8 cellular contexts compared by ENCODE assay signal in the genomic region with DNA sequence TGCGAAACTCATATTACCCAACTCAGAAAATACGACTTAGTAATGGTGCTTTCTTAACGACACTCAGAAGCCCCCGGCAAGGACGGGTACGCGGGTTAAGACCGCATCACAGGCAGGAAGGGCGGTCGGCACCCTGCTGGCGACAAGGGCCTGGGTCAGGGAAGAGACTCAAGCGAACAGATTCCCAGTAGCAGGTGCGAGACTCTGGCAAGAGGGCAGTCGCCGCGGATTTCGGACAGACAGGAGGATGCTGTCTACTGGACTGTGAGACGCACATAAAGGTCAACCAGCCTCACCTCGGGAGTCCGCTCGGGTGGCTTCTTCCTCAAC.
A peak's percentile ranks its signal among the peaks of the same experiment; 100 is the strongest.
DNase-seq lines count a peak whose midpoint lies in the region; ATAC-seq lines count a peak whose summit lies in the region.

No MANE protein-coding gene starts in this region.

- DNase-seq in DMS53 treated with DMSO at 0.1 percent for 48 hours (lab: John Stamatoyannopoulos, UW; ENCODE audit: unreplicated experiment): peak; percentile 70
- DNase-seq in HUDEP-2 (lab: John Stamatoyannopoulos, UW; ENCODE audit: unreplicated experiment in 76 of 76): peak in 57 of 76 experiments; percentile 4 to 75 (median 46)
- DNase-seq in T follicular helper cell (ENCODE audit: low read depth): peak; percentile 44
- peak; percentile 4 for DNase-seq in brain pericyte (ENCODE audit: low read depth, low spot score)
- DNase-seq in islet precursor cell: peak; percentile 89
- DNase-seq in stimulated activated CD4-positive, alpha-beta T cell treated with anti-CD3 and anti-CD28 coated beads, Interleukin-1b, Interleukin-23, amount 100 ng/mL, for 48 hours: peak; percentile 70
- no peak for DNase-seq in Ammon's horn (ENCODE audit: low spot score)

- peak; percentile 29 for ATAC-seq in GM21423 (IDR thresholded peaks at IDR 0.05; ENCODE audit: unreplicated experiment)
